Comparison of ENCODE assay signal across 8 cellular contexts in the genomic region with DNA sequence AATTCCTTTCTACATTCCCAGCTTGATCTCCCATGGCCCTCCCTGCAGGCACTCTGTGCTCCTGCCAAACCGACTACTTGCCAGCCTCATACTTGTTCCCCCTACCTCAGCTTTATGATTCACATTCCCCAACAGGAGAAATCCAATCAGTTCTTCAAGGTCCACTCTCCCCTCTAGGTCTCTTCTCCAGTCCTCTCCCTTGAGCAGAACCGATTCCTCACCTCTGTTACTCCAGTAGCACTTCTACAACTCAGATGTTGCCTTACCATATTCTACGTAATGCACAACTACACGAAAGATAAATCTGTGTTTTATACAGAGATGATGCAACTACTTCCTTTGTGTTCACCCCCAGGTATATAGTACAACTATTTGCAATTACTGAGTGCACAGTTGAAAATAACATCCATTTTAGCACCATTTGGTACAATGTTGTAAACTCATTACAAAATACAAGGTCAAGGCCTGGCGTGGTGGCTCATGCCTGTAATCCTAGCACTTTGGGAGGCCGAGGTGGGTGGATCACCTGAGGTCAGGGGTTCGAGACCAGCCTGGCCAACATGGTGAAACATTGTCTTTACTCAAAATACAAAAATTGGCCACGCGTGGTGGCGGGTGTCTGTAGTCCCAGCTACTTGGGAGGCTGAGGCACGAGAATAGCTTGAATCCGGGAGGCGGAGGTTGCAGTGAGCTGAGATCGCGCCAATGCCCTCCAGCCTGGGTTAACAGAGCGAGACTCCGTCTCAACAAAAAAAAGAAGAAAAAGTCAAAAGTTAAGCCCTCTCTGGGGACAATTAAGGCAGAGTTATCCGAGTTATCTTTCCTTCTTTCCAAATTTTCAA. TPM values are rescaled to one million over a fixed set of nuclear protein-coding genes. Genes with fewer than 3 reads are reported as not detected.
DNase-seq lines count a peak whose midpoint lies in the region; ATAC-seq and TF ChIP-seq lines count a peak whose summit lies in the region.

No MANE protein-coding gene starts in this region.

- H3K27me3 ChIP-seq in adipocyte (replicated peaks; ENCODE audit: control insufficient read depth, insufficient read depth, low read length) (no peaks in the 10 kb centered on the region), suprapubic skin (no peaks in the 10 kb centered on the region)

- CTCF ChIA-PET in activated CD4-positive, alpha-beta T cell treated with anti-CD3 and anti-CD28 coated beads for 36 hours (lab: Charles Lee) = interaction anchor here (0.6 to 2.7 kb wide), 6 partner anchors 8 to 287 kb away, joined by 3 to 12 read pairs (median 4); no protein-coding TSS in a partner anchor

- H3K9me3 Mint-ChIP-seq in activated CD4-positive, alpha-beta T cell treated with anti-CD3 and anti-CD28 coated beads for 36 hours (ENCODE audit: low read depth) = no peaks in the 10 kb centered on the region

- H3K9ac ChIP-seq in adipocyte (ENCODE audit: low read length) = peak overlapping the region; percentile 99

- DNase-seq in activated CD4-positive, alpha-beta T cell treated with anti-CD3 and anti-CD28 coated beads for 36 hours = peak; percentile 8
- no peak for DNase-seq in activated CD4-positive, alpha-beta T cell treated with anti-CD3 and anti-CD28 coated beads, Interleukin-2, amount 50 U/mL, for 4 hours
- DNase-seq in adipocyte (ENCODE audit: low read depth) (no peak), kidney tubule cell (ENCODE audit: low spot score) (peak; percentile 25), suprapubic skin (ENCODE audit: low spot score in 2 of 2) (no peak), amniotic stem cell (lab: John Stamatoyannopoulos, UW) (no peak), NCI-H1436 (lab: John Stamatoyannopoulos, UW) (no peak)

- H3K4me3 Mint-ChIP-seq in activated CD4-positive, alpha-beta T cell treated with anti-CD3 and anti-CD28 coated beads for 36 hours = peak overlapping the region; percentile 98

- H3K4me1 Mint-ChIP-seq in activated CD4-positive, alpha-beta T cell treated with anti-CD3 and anti-CD28 coated beads for 36 hours = peaks cover 65% of the 10 kb centered on the region

- no peak for TF ChIP-seq CTCF in suprapubic skin (IDR thresholded peaks at IDR 0.05)

- H3K27ac ChIP-seq in suprapubic skin = peak overlapping the region; percentile 99

- peak overlapping the region; percentile 100 for H3K27ac Mint-ChIP-seq in activated CD4-positive, alpha-beta T cell treated with anti-CD3 and anti-CD28 coated beads for 36 hours

- no peaks in the 10 kb centered on the region for H3K27me3 Mint-ChIP-seq in activated CD4-positive, alpha-beta T cell treated with anti-CD3 and anti-CD28 coated beads for 36 hours

- H3K4me1 ChIP-seq in adipocyte (ENCODE audit: control insufficient read depth, insufficient read depth, low read length) (peaks cover 55% of the 10 kb centered on the region), suprapubic skin (peaks cover 73% of the 10 kb centered on the region)

- peaks cover 12% of the 10 kb centered on the region for H3K36me3 Mint-ChIP-seq in activated CD4-positive, alpha-beta T cell treated with anti-CD3 and anti-CD28 coated beads for 36 hours (ENCODE audit: low read depth)

- no peak for TF ChIP-seq EP300 in suprapubic skin (IDR thresholded peaks at IDR 0.05)

- intact Hi-C loops in activated CD4-positive, alpha-beta T cell treated with anti-CD3 and anti-CD28 coated beads for 36 hours (cut with DNase I, micrococcal nuclease) = no loop called here

- no peak for ATAC-seq in activated CD4-positive, alpha-beta T cell treated with anti-CD3 and anti-CD28 coated beads for 36 hours
- no peak for ATAC-seq in GM18511 (IDR thresholded peaks at IDR 0.05; ENCODE audit: unreplicated experiment)

- no peaks in the 10 kb centered on the region for H3K36me3 ChIP-seq in adipocyte (ENCODE audit: control insufficient read depth, insufficient read depth, low read length, severe bottlenecking)
- H3K36me3 ChIP-seq in suprapubic skin = no peaks in the 10 kb centered on the region

- 57% methylated on average over 18 of the region's 18 CpGs for WGBS in suprapubic skin

- no peak for TF ChIP-seq POLR2A in suprapubic skin (IDR thresholded peaks at IDR 0.05)

- H3K9me3 ChIP-seq in adipocyte (ENCODE audit: control insufficient read depth, low read length) (no peaks in the 10 kb centered on the region), suprapubic skin (no peaks in the 10 kb centered on the region)

- POLR2A ChIA-PET in activated CD4-positive, alpha-beta T cell treated with anti-CD3 and anti-CD28 coated beads for 36 hours (lab: Charles Lee) = no interaction called here

- H3K4me3 ChIP-seq in adipocyte (ENCODE audit: low read length) = peak overlapping the region; percentile 97
- H3K4me3 ChIP-seq in suprapubic skin = peak overlapping the region; percentile 63

RNA-seq across cellular contexts. Expression of gene WBP4, which starts 2.9 kb away (rescaled TPM):
- 10 to 100 TPM; 13.3 to 16.2 TPM for total RNA-seq in activated CD4-positive, alpha-beta T cell treated with anti-CD3 and anti-CD28 coated beads for 36 hours
- 10 to 100 TPM in 3 of 4 donors, 1 to 10 TPM in 1; 6.1 to 14.6 (median 11.5) TPM for total RNA-seq in suprapubic skin

RNA-seq across cellular contexts. Expression of gene ELF1, which starts 39.3 kb away (rescaled TPM):
- total RNA-seq in activated CD4-positive, alpha-beta T cell treated with anti-CD3 and anti-CD28 coated beads for 36 hours = 10 to 100 TPM; 75.2 to 87.0 TPM
- 100 to 1,000 TPM in 3 of 4 donors, 10 to 100 TPM in 1; 81.7 to 123 (median 111) TPM for total RNA-seq in suprapubic skin

Comparison
In these comparisons a context has a peak if more than half of its experiments do, and no peak if none do; other contexts are left out.
1. DNase-seq: peak in activated CD4-positive, alpha-beta T cell treated with anti-CD3 and anti-CD28 coated beads for 36 hours (single experiment) and kidney tubule cell (single experiment); none in activated CD4-positive, alpha-beta T cell treated with anti-CD3 and anti-CD28 coated beads, Interleukin-2, amount 50 U/mL, for 4 hours (0 of 2), adipocyte (single experiment), suprapubic skin (0 of 2), amniotic stem cell (single experiment) and NCI-H1436 (single experiment).